Comparison of ENCODE assay signal across 8 cellular contexts in genomic region chr2:199228887-199229819, GRCh38.
A peak's percentile ranks its signal among the peaks of the same experiment; 100 is the strongest.
DNase-seq lines count a peak whose midpoint lies in the region; ATAC-seq and TF ChIP-seq lines count a peak whose summit lies in the region.

No MANE protein-coding gene starts in this region.

- no peak overlapping the region for H3K23ac ChIP-seq in H9 (ENCODE audit: insufficient read length, low read depth, low read length)

- no peaks in the 10 kb centered on the region for H3K79me2 ChIP-seq in H9 (ENCODE audit: insufficient read depth, low read length)

- H4K5ac ChIP-seq in H9 (ENCODE audit: insufficient read length, low read depth, low read length), result no peak overlapping the region

- no peaks in the 10 kb centered on the region for H3K4me1 ChIP-seq in left ventricle myocardium inferior
- H3K4me1 ChIP-seq in H9 (ENCODE audit: insufficient read depth, low read length), result no peaks in the 10 kb centered on the region

- no peak overlapping the region for H3K27ac ChIP-seq in left ventricle myocardium inferior (replicated peaks)
- H3K27ac ChIP-seq in substantia nigra (ENCODE audit: low read depth, low read length, poor library complexity, severe bottlenecking), result no peak overlapping the region
- no peak overlapping the region for H3K27ac ChIP-seq in H9 (ENCODE audit: insufficient read length, low read depth, low read length)

- H2BK120ac ChIP-seq in H9 (ENCODE audit: low read depth, low read length, poor library complexity, severe bottlenecking), result no peak overlapping the region

- H3K79me1 ChIP-seq in H9 (ENCODE audit: insufficient read depth, low read depth, low read length, poor library complexity, severe bottlenecking), result no peaks in the 10 kb centered on the region

- no peaks in the 10 kb centered on the region for H3K4me1 Mint-ChIP-seq in H9

- H3K14ac ChIP-seq in H9 (ENCODE audit: insufficient read depth, low read length), result no peak overlapping the region

- H3K27ac Mint-ChIP-seq in H9, result no peak overlapping the region

- no peak overlapping the region for H2AFZ ChIP-seq in H9 (ENCODE audit: low read length)

- H3K18ac ChIP-seq in H9 (ENCODE audit: insufficient read length, low read depth, low read length), result no peak overlapping the region

- no peak overlapping the region for H3K4me3 Mint-ChIP-seq in H9

- H4K20me1 ChIP-seq in H9 (ENCODE audit: control insufficient read depth, insufficient read depth, insufficient read length), result no peaks in the 10 kb centered on the region

- intact Hi-C loops in left ventricle myocardium inferior (cut with micrococcal nuclease), result no loop called here

- H2BK12ac ChIP-seq in H9 (ENCODE audit: insufficient read length, low read depth, low read length), result no peak overlapping the region

- H3K9me3 ChIP-seq in left ventricle myocardium inferior (replicated peaks) (peaks cover 30% of the 10 kb centered on the region), H9 (ENCODE audit: control insufficient read depth, low read depth, low read length) (no peaks in the 10 kb centered on the region)

- no peaks in the 10 kb centered on the region for H3K36me3 ChIP-seq in left ventricle myocardium inferior

- H3K4me3 ChIP-seq in AG04449 (ENCODE audit: low read depth, low read length) (no peak overlapping the region), left ventricle myocardium inferior (no peak overlapping the region)

- H4K91ac ChIP-seq in H9 (ENCODE audit: insufficient read length, low read depth, low read length), result no peak overlapping the region

- no peak overlapping the region for H2BK5ac ChIP-seq in H9 (ENCODE audit: insufficient read length, low read length)

- H2AK5ac ChIP-seq in H9 (ENCODE audit: insufficient read length, low read length), result no peak overlapping the region

- H2BK15ac ChIP-seq in H9 (ENCODE audit: low read depth, low read length), result no peak overlapping the region

- CTCF ChIA-PET in AG04449 (lab: Yijun Ruan, JAX), result no interaction called here

- DNase-seq in AG04449 (ENCODE audit: low read depth, low spot score) (peak; percentile 92), kidney tubule cell (ENCODE audit: low spot score) (peak; percentile 95), left ventricle myocardium inferior (no peak), substantia nigra (lab: John Stamatoyannopoulos, UW) (no peak), H9 (no peak)

- H3K27me3 ChIP-seq in left ventricle myocardium inferior (ENCODE audit: low read depth) (no peaks in the 10 kb centered on the region), H9 (ENCODE audit: insufficient read depth, low read length) (no peaks in the 10 kb centered on the region)

- ATAC-seq in GM18867 (IDR thresholded peaks at IDR 0.05; ENCODE audit: unreplicated experiment) (peak; percentile 97), HG03139 (IDR thresholded peaks at IDR 0.05; ENCODE audit: unreplicated experiment) (peak; percentile 67), SK-N-SH treated with all-trans-retinoic acid at 6 μM for 48 hours (peak; percentile 93)

- no peak overlapping the region for H2BK20ac ChIP-seq in H9 (ENCODE audit: low read depth, low read length, poor library complexity, severe bottlenecking)

- WGBS in H9 (ENCODE audit: extremely low coverage, insufficient read length, low lambda C conversion rate), result no CpG with 5 or more reads among the region's 19 CpGs

- H3K27me3 Mint-ChIP-seq in H9 (ENCODE audit: low read depth), result no peaks in the 10 kb centered on the region

- H3K56ac ChIP-seq in H9 (ENCODE audit: insufficient read length, low read depth, low read length), result no peak overlapping the region

- H3K4ac ChIP-seq in H9 (ENCODE audit: low read depth, low read length), result no peak overlapping the region

- no peaks in the 10 kb centered on the region for H3K23me2 ChIP-seq in H9 (ENCODE audit: insufficient read length, low read depth, low read length, poor library complexity, severe bottlenecking)

- TF ChIP-seq CTCF in AG04449 (IDR thresholded peaks at IDR 0.05; ENCODE audit: insufficient read depth, low read length, missing control alignments) (no peak), left ventricle myocardium inferior (IDR thresholded peaks at IDR 0.05; ENCODE audit: borderline replicate concordance) (no peak), H9 (conservative IDR thresholded peaks at IDR 0.05) (no peak)

- H3K9me3 Mint-ChIP-seq in H9, result peaks cover 7 to 18% of the 10 kb centered on the region in 2 experiments; a peak in 4 of 5 replicates

- H3K4me2 ChIP-seq in H9 (ENCODE audit: insufficient read depth, insufficient read length, low read length), result no peak overlapping the region

- no peak overlapping the region for H4K8ac ChIP-seq in H9 (replicated peaks; ENCODE audit: insufficient read length, low read depth, low read length)

- POLR2A ChIA-PET in AG04449 (lab: Yijun Ruan, JAX), result interaction anchor here (0.5 kb wide), 1 partner anchor 848 kb away, joined by 3 read pairs; no protein-coding TSS in a partner anchor

- H3K9ac ChIP-seq in H9 (ENCODE audit: extremely low read depth, insufficient read length, low read length), result no peak overlapping the region

- H3T11ph ChIP-seq in H9 (ENCODE audit: low read length), result no peak overlapping the region

- H3K36me3 Mint-ChIP-seq in H9 (ENCODE audit: insufficient read depth in 1 of 3, low read depth in 3 of 3), result peaks cover 0 to 11% (median 0%) of the 10 kb centered on the region in 3 experiments; a peak in 3 of 7 replicates

TF ChIP-seq in SK-N-SH treated with all-trans-retinoic acid at 6 μM for 48 hours, 23 proteins besides CTCF, POLR2A, EP300 and RAD21:
- no peak for TF ChIP-seq CSRNP3 (CRISPR knock-in tag; IDR thresholded peaks at IDR 0.05)
- no peak for TF ChIP-seq TCF4 (CRISPR knock-in tag; IDR thresholded peaks at IDR 0.05; ENCODE audit: borderline replicate concordance)
- no peak for TF ChIP-seq ZFP30 (CRISPR knock-in tag; IDR thresholded peaks at IDR 0.05)
- no peak for TF ChIP-seq GLIS3 (CRISPR knock-in tag; IDR thresholded peaks at IDR 0.05)
- TF ChIP-seq ARNTL (CRISPR knock-in tag; IDR thresholded peaks at IDR 0.05; ENCODE audit: borderline replicate concordance, low read depth), result no peak
- no peak for TF ChIP-seq ZFP3 (CRISPR knock-in tag; IDR thresholded peaks at IDR 0.05)
- TF ChIP-seq SNAI2 (CRISPR knock-in tag; IDR thresholded peaks at IDR 0.05), result no peak
- no peak for TF ChIP-seq ZNF70 (CRISPR knock-in tag; IDR thresholded peaks at IDR 0.05)
- TF ChIP-seq OSR1 (CRISPR knock-in tag; IDR thresholded peaks at IDR 0.05), result no peak
- no peak for TF ChIP-seq ESRRG (CRISPR knock-in tag; IDR thresholded peaks at IDR 0.05)
- TF ChIP-seq RARB (CRISPR knock-in tag; IDR thresholded peaks at IDR 0.05), result no peak
- no peak for TF ChIP-seq BACH2 (CRISPR knock-in tag; IDR thresholded peaks at IDR 0.05; ENCODE audit: borderline replicate concordance)
- TF ChIP-seq ZNF8 (CRISPR knock-in tag; IDR thresholded peaks at IDR 0.05), result no peak
- TF ChIP-seq CREB5 (CRISPR knock-in tag; IDR thresholded peaks at IDR 0.05; ENCODE audit: low read depth), result no peak
- no peak for TF ChIP-seq PPARA (CRISPR knock-in tag; IDR thresholded peaks at IDR 0.05; ENCODE audit: borderline replicate concordance)
- TF ChIP-seq CSDC2 (CRISPR knock-in tag; IDR thresholded peaks at IDR 0.05), result no peak
- no peak for TF ChIP-seq PATZ1 (CRISPR knock-in tag; IDR thresholded peaks at IDR 0.05; ENCODE audit: borderline replicate concordance)

Comparison
In these comparisons a context has a peak if more than half of its experiments do, and no peak if none do; other contexts are left out.
1. DNase-seq: peak in AG04449 (single experiment) and kidney tubule cell (single experiment); none in left ventricle myocardium inferior (single experiment), substantia nigra (0 of 49) and H9 (single experiment).
2. Peak in every context shown above with its lines, with median percentiles within 50 percentile points of each other: ATAC-seq.